ENCODE assay signal across 8 cellular contexts in the genomic region with DNA sequence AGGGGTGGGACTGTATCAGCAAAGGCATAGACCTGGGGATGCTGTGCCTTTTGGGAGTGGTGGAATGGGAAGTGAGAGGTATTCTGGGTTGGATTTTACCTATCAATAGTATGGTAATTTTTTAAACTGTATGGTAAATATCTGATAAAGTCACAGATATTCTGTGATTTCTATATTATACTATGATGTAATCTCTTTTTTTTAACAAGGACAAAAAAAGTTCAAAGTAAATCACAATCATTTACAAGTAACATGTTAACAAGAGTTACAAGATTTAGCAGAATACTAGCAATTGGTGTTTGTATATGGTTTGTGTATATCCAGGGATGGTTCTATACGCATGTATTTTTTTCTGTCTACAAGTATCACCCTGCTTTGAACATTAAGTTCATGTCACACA. TPM values are rescaled to one million over a fixed set of nuclear protein-coding genes. Genes with fewer than 3 reads are reported as not detected.
"Had no signal": no experiment of that assay in that cellular context is flagged by ENCODE, and none has a peak within 500 bp of the region (broad histone marks: within the 10 kb centered on the region; RNA-seq: fewer than 3 reads in every experiment).

No MANE protein-coding gene starts in this region.

- H3K4me1 Mint-ChIP-seq: GM23338, H9, IgD-negative memory B cell had no signal

- H3K27ac ChIP-seq: KMS-11 had no signal

- H3K27me3 Mint-ChIP-seq: IgD-negative memory B cell had no signal

- H3K27ac Mint-ChIP-seq: HFFc6, IgD-negative memory B cell had no signal

- H3K9me3 Mint-ChIP-seq: GM23338, H9, HFFc6 had no signal

- H3K4me3 Mint-ChIP-seq: GM23338, H9, HFFc6, IgD-negative memory B cell had no signal

- H3K4me3 ChIP-seq: GM23338 had no signal

- DNase-seq: H9, HCEC 1CT, HFFc6, KBM-7 had no signal

RNA-seq across cellular contexts. Expression of gene SMCO2, which starts 57.9 kb away (rescaled TPM):
- total RNA-seq: GM23338, HFFc6, HT-29 had no signal
